20 cellular contexts compared by ENCODE assay signal in genomic region chr9:77756449-77756848, GRCh38.
A peak's percentile ranks its signal among the peaks of the same experiment; 100 is the strongest.
DNase-seq lines count a peak whose midpoint lies in the region; ATAC-seq and TF ChIP-seq lines count a peak whose summit lies in the region.
"Had no signal": no experiment of that assay in that cellular context is flagged by ENCODE, and none has a peak within 500 bp of the region (broad histone marks: within the 10 kb centered on the region; RNA-seq: fewer than 3 reads in every experiment).

No MANE protein-coding gene starts in this region.

- H3K9me3 Mint-ChIP-seq in activated CD8-positive, alpha-beta T cell treated with anti-CD3 and anti-CD28 coated beads, Interleukin-2, amount 10 ng/mL, durations not matched to agents 7 days and 5 days (ENCODE audit: insufficient read depth) = no peaks in the 10 kb centered on the region
- H3K9me3 Mint-ChIP-seq: effector memory CD8-positive, alpha-beta T cell had no signal

- H2AFZ ChIP-seq in Karpas-422 (ENCODE audit: low read length) = no peak overlapping the region

- POLR2A ChIA-PET in activated CD8-positive, alpha-beta T cell treated with anti-CD3 and anti-CD28 coated beads, Interleukin-2, amount 10 ng/mL, durations not matched to agents 7 days and 5 days (lab: Charles Lee) = no interaction called here

- no peaks in the 10 kb centered on the region for H3K9me2 ChIP-seq in Karpas-422 (replicated peaks; ENCODE audit: insufficient read depth, low read length)

- DNase-seq in Karpas-422 (peak; percentile 79), RKO (ENCODE audit: low spot score) (peak; percentile 7), NCI-H510A treated with DMSO at 0.1 percent for 48 hours (lab: John Stamatoyannopoulos, UW) (no peak), T-helper 9 cell (no peak)
- DNase-seq in activated CD8-positive, alpha-beta T cell treated with anti-CD3 and anti-CD28 coated beads, Interleukin-2, amount 10 ng/mL, durations not matched to agents 7 days and 5 days = no peak
- DNase-seq: activated CD4-positive, CD25-positive, alpha-beta regulatory T cell treated with anti-CD3 and anti-CD28 coated beads, Interleukin-2, amount 50 U/mL, for 72 hours; activated naive CD8-positive, alpha-beta T cell treated with anti-CD3 and anti-CD28 coated beads for 36 hours; effector memory CD8-positive, alpha-beta T cell; EL; glutamatergic neuron; left ventricle myocardium inferior; NCI-H1694 treated with DMSO at 0.1 percent for 48 hours; NCI-H446; stimulated activated naive CD8-positive, alpha-beta T cell treated with anti-CD3 and anti-CD28 coated beads, Interleukin-15, Interleukin-2, amounts not matched to agents 100 U/mL and 50 U/mL, for 24 hours had no signal

- H3K27me3 Mint-ChIP-seq in activated CD8-positive, alpha-beta T cell treated with anti-CD3 and anti-CD28 coated beads, Interleukin-2, amount 10 ng/mL, durations not matched to agents 7 days and 5 days (ENCODE audit: low read depth) = no peaks in the 10 kb centered on the region
- H3K27me3 Mint-ChIP-seq: activated naive CD8-positive, alpha-beta T cell treated with anti-CD3 and anti-CD28 coated beads for 36 hours; effector memory CD8-positive, alpha-beta T cell had no signal

- H3K9me3 ChIP-seq in Karpas-422 (ENCODE audit: low read length) = no peaks in the 10 kb centered on the region
- H3K9me3 ChIP-seq: prostate gland, SJSA1, tibial nerve had no signal

- H3K9ac ChIP-seq in Karpas-422 (ENCODE audit: low read length) = no peak overlapping the region

- no peaks in the 10 kb centered on the region for H3K36me3 ChIP-seq in Karpas-422 (ENCODE audit: insufficient read depth, low read length)
- H3K36me3 ChIP-seq: left ventricle myocardium inferior, prostate gland, SJSA1 had no signal

- ATAC-seq in HG02885 (IDR thresholded peaks at IDR 0.05; ENCODE audit: poor library complexity, unreplicated experiment) = no peak
- ATAC-seq in activated CD8-positive, alpha-beta T cell treated with anti-CD3 and anti-CD28 coated beads, Interleukin-2, amount 10 ng/mL, durations not matched to agents 7 days and 5 days = no peak
- ATAC-seq: effector memory CD8-positive, alpha-beta T cell; stimulated activated naive CD8-positive, alpha-beta T cell treated with anti-CD3 and anti-CD28 coated beads, Interleukin-15, Interleukin-2, amounts not matched to agents 100 U/mL and 50 U/mL, for 24 hours had no signal

- no peak overlapping the region for H3K27ac Mint-ChIP-seq in activated CD8-positive, alpha-beta T cell treated with anti-CD3 and anti-CD28 coated beads, Interleukin-2, amount 10 ng/mL, durations not matched to agents 7 days and 5 days
- H3K27ac Mint-ChIP-seq: activated naive CD8-positive, alpha-beta T cell treated with anti-CD3 and anti-CD28 coated beads for 36 hours; effector memory CD8-positive, alpha-beta T cell had no signal

- CTCF ChIA-PET in activated CD8-positive, alpha-beta T cell treated with anti-CD3 and anti-CD28 coated beads, Interleukin-2, amount 10 ng/mL, durations not matched to agents 7 days and 5 days (lab: Charles Lee) = interaction anchor here (1.0 kb wide), 1 partner anchor 128 kb away, joined by 3 read pairs; no protein-coding TSS in a partner anchor

- no peaks in the 10 kb centered on the region for H3K79me2 ChIP-seq in Karpas-422 (ENCODE audit: low read length)

- peak; percentile 73 for TF ChIP-seq CTCF in C4-2B (conservative IDR thresholded peaks at IDR 0.05)
- TF ChIP-seq CTCF in GM12872 (IDR thresholded peaks at IDR 0.05; ENCODE audit: insufficient read depth, low read depth, low read length) = peak; percentile 29; the same call in 1 of the 3 replicates

- H3K36me3 Mint-ChIP-seq in activated CD8-positive, alpha-beta T cell treated with anti-CD3 and anti-CD28 coated beads, Interleukin-2, amount 10 ng/mL, durations not matched to agents 7 days and 5 days (ENCODE audit: low read depth) = peaks cover 2% of the 10 kb centered on the region

- H3K4me3 ChIP-seq in Karpas-422 (ENCODE audit: low read length) = no peak overlapping the region
- H3K4me3 ChIP-seq: left ventricle myocardium inferior, prostate gland, SJSA1, tibial nerve had no signal

- H3K27ac ChIP-seq in C4-2B = no peak overlapping the region
- no peak overlapping the region for H3K27ac ChIP-seq in Karpas-422 (ENCODE audit: low read length)
- H3K27ac ChIP-seq: left ventricle myocardium inferior, prostate gland, SJSA1, tibial nerve had no signal

- no peaks in the 10 kb centered on the region for H3K27me3 ChIP-seq in Karpas-422 (ENCODE audit: low read length)
- H3K27me3 ChIP-seq: SJSA1, tibial nerve had no signal

- H3K4me2 ChIP-seq in Karpas-422 (ENCODE audit: low read depth, low read length, poor library complexity, severe bottlenecking) = no peak overlapping the region

- H4K20me1 ChIP-seq in Karpas-422 (ENCODE audit: insufficient read depth, low read depth, low read length) = no peaks in the 10 kb centered on the region

- peaks cover 5% of the 10 kb centered on the region for H3K4me1 Mint-ChIP-seq in activated CD8-positive, alpha-beta T cell treated with anti-CD3 and anti-CD28 coated beads, Interleukin-2, amount 10 ng/mL, durations not matched to agents 7 days and 5 days (ENCODE audit: low read depth)

- H3K4me3 Mint-ChIP-seq in activated CD8-positive, alpha-beta T cell treated with anti-CD3 and anti-CD28 coated beads, Interleukin-2, amount 10 ng/mL, durations not matched to agents 7 days and 5 days = no peak overlapping the region
- H3K4me3 Mint-ChIP-seq: activated naive CD8-positive, alpha-beta T cell treated with anti-CD3 and anti-CD28 coated beads for 36 hours; effector memory CD8-positive, alpha-beta T cell had no signal

- H3K4me1 ChIP-seq in Karpas-422 (ENCODE audit: low read length) = peaks cover 3% of the 10 kb centered on the region; the same call in 1 of the 2 replicates
- H3K4me1 ChIP-seq: prostate gland had no signal

Comparison
In these comparisons a context has a peak if more than half of its experiments do, and no peak if none do; other contexts are left out.
1. DNase-seq: peak in Karpas-422 (single experiment) and RKO (single experiment); none in NCI-H510A treated with DMSO at 0.1 percent for 48 hours (single experiment), T-helper 9 cell (single experiment) and activated CD8-positive, alpha-beta T cell treated with anti-CD3 and anti-CD28 coated beads, Interleukin-2, amount 10 ng/mL, durations not matched to agents 7 days and 5 days (single experiment).